Comparison of ENCODE assay signal across 21 cellular contexts in genomic region chr7:156659203-156659602, GRCh38. TPM values are rescaled to one million over a fixed set of nuclear protein-coding genes. Genes with fewer than 3 reads are reported as not detected.
DNase-seq lines count a peak whose midpoint lies in the region; ATAC-seq, FAIRE-seq and TF ChIP-seq lines count a peak whose summit lies in the region.
"Had no signal": no experiment of that assay in that cellular context is flagged by ENCODE, and none has a peak within 500 bp of the region (broad histone marks: within the 10 kb centered on the region; RNA-seq: fewer than 3 reads in every experiment).

No MANE protein-coding gene starts in this region.

- POLR2A ChIA-PET in Caco-2 (lab: Charles Lee) (no interaction called here), K562 (lab: Yijun Ruan, JAX) (interaction anchor here (0.9 to 1.3 kb wide), 4 partner anchors 9 to 28 kb away, joined by 3 to 4 read pairs (median 4); no protein-coding TSS in a partner anchor)

- no peaks in the 10 kb centered on the region for H3K9me1 ChIP-seq in K562 (ENCODE audit: control insufficient read depth, insufficient read depth, low read length)

- no peak overlapping the region for H3K9ac ChIP-seq in K562 (ENCODE audit: insufficient read depth in 1 of 2, low read depth in 2 of 2, low read length in 2 of 2)
- H3K9ac ChIP-seq: GM23248, KMS-11 had no signal

- TF ChIP-seq EP300 in Ishikawa (IDR thresholded peaks at IDR 0.05; ENCODE audit: borderline replicate concordance): no peak
- TF ChIP-seq EP300 in K562 (IDR thresholded peaks at IDR 0.05; ENCODE audit: low read length): no peak

- H4K20me1 ChIP-seq in K562 (replicated peaks; ENCODE audit: control insufficient read depth, insufficient read depth, low read length): no peaks in the 10 kb centered on the region

- H3K36me3 Mint-ChIP-seq in Caco-2 (ENCODE audit: insufficient read depth, unreplicated experiment): peaks cover 46% of the 10 kb centered on the region
- H3K36me3 Mint-ChIP-seq: IgD-negative memory B cell had no signal

- no peaks in the 10 kb centered on the region for H3K79me2 ChIP-seq in K562 (ENCODE audit: control insufficient read depth, insufficient read depth, low read length)

- H3K27me3 Mint-ChIP-seq in Caco-2 (ENCODE audit: insufficient read depth, unreplicated experiment): no peaks in the 10 kb centered on the region

- TF ChIP-seq CTCF in Caco-2 (IDR thresholded peaks at IDR 0.05; ENCODE audit: insufficient read depth in 1 of 2, low read depth in 1 of 2, low read length in 1 of 2, severe bottlenecking in 1 of 2, unreplicated experiment in 1 of 2): no peak
- no peak for TF ChIP-seq CTCF in K562 (IDR thresholded peaks at IDR 0.05 in 2 of 3, conservative IDR thresholded peaks at IDR 0.05 in 1 of 3; ENCODE audit: insufficient read depth in 2 of 3, low read depth in 1 of 3, low read length in 3 of 3)

- ATAC-seq in K562: no peak
- ATAC-seq: GM12878 had no signal

- no peak for FAIRE-seq in K562 (lab: Jason Lieb, UNC)
- FAIRE-seq: A204.1, GM12878, H54 had no signal

- TF ChIP-seq RAD21 in Ishikawa (IDR thresholded peaks at IDR 0.05; ENCODE audit: low read depth) (no peak), K562 (CRISPR knock-in tag; conservative IDR thresholded peaks at IDR 0.05 in 1 of 2, IDR thresholded peaks at IDR 0.05 in 1 of 2) (no peak)

- H3K4me3 Mint-ChIP-seq in Caco-2 (ENCODE audit: unreplicated experiment): no peak overlapping the region
- H3K4me3 Mint-ChIP-seq: CD4-positive, alpha-beta T cell; IgD-negative memory B cell had no signal

- H3K4me1 ChIP-seq in Caco-2 (peaks cover 30% of the 10 kb centered on the region), K562 (replicated peaks in 1 of 2; ENCODE audit: control insufficient read depth in 2 of 2, insufficient read depth in 2 of 2, low read length in 2 of 2) (peaks cover 7 to 22% of the 10 kb centered on the region in 2 experiments; a peak in 3 of 5 replicates)

- H3K27ac Mint-ChIP-seq in Caco-2 (ENCODE audit: unreplicated experiment): peak overlapping the region; percentile 68
- H3K27ac Mint-ChIP-seq: CD4-positive, alpha-beta T cell had no signal

- H3K9me3 Mint-ChIP-seq in Caco-2 (ENCODE audit: unreplicated experiment): no peaks in the 10 kb centered on the region
- H3K9me3 Mint-ChIP-seq: CD4-positive, alpha-beta T cell; IgD-negative memory B cell had no signal

- H3K4me3 ChIP-seq in Caco-2 (ENCODE audit: low read depth, low read length) (no peak overlapping the region), K562 (no peak overlapping the region)
- H3K4me3 ChIP-seq: GM12878, GM23248 had no signal

- BruUV-seq in Caco-2 (replicated peaks; lab: Mats Ljungman, UMichigan) (no TSS peak), K562 (replicated peaks; lab: Mats Ljungman, UMichigan) (no TSS peak)

- CTCF ChIA-PET in Caco-2 (lab: Charles Lee) (interaction anchor here (1.0 kb wide), 1 partner anchor 9 kb away, joined by 3 read pairs; no protein-coding TSS in a partner anchor), K562 (lab: Yijun Ruan, JAX; ENCODE audit: low intra/inter-chr PET ratio) (no interaction called here)

- H3K36me3 ChIP-seq in Caco-2 (ENCODE audit: control insufficient read depth, insufficient read depth, low read length): no peaks in the 10 kb centered on the region; the same call in 1 of the 2 replicates
- H3K36me3 ChIP-seq in K562 (ENCODE audit: control insufficient read depth, insufficient read depth, low read length): no peaks in the 10 kb centered on the region

- no peaks in the 10 kb centered on the region for H3K27me3 ChIP-seq in Caco-2 (replicated peaks; ENCODE audit: control insufficient read depth, insufficient read depth, low read length)
- no peaks in the 10 kb centered on the region for H3K27me3 ChIP-seq in K562 (ENCODE audit: control insufficient read depth in 2 of 2, insufficient read depth in 2 of 2, low read length in 2 of 2)

- intact Hi-C loops in Caco-2 (cut with micrococcal nuclease; ENCODE audit: unreplicated experiment) (no loop called here), K562 (cut with micrococcal nuclease) (no loop called here)

- H3K9me3 ChIP-seq in Caco-2: no peaks in the 10 kb centered on the region
- no peaks in the 10 kb centered on the region for H3K9me3 ChIP-seq in K562 (replicated peaks; ENCODE audit: control insufficient read depth, insufficient read depth, low read depth, low read length)

- WGBS in K562 (ENCODE audit: insufficient coverage, low coverage, missing lambda C conversion rate): 54% methylated on average over 6 of the region's 6 CpGs

- DNase-seq in Caco-2: no peak
- DNase-seq in K562 (ENCODE audit: extremely low read depth in 1 of 4, low spot score in 3 of 4): no peak
- DNase-seq in SIG-M5 treated with dmso at 0.1 percent for 504 hours (lab: John Stamatoyannopoulos, UW; ENCODE audit: unreplicated experiment): no peak
- no peak for DNase-seq in COLO668 (lab: John Stamatoyannopoulos, UW; ENCODE audit: unreplicated experiment)
- no peak for DNase-seq in hepatic stellate cell (ENCODE audit: low spot score)
- DNase-seq: AML-193; CD4-positive, alpha-beta T cell; DMS 273 treated with DMSO at 0.1 percent for 48 hours; DMS53; DND-41; EL; GM23248; HCEC 1CT had no signal

- H2AFZ ChIP-seq in K562 (ENCODE audit: low read depth, low read length): no peak overlapping the region
- H2AFZ ChIP-seq: GM23248 had no signal

- in situ Hi-C loops in K562 (cut with MboI): no loop called here

- H3K27ac ChIP-seq in K562 (ENCODE audit: extremely low read depth, low read depth, low read length): no peak overlapping the region
- H3K27ac ChIP-seq: C4-2B, GM23248, HL-60, KMS-11 had no signal

- H3K4me2 ChIP-seq in K562 (ENCODE audit: insufficient read depth, low read length): no peak overlapping the region
- H3K4me2 ChIP-seq: KMS-11 had no signal

- H3K4me1 Mint-ChIP-seq in Caco-2 (ENCODE audit: low read depth, unreplicated experiment): peaks cover 39% of the 10 kb centered on the region
- H3K4me1 Mint-ChIP-seq: IgD-negative memory B cell had no signal

- 0 out of 2 replicates have a peak, but pooled peaks have one; percentile 24 for TF ChIP-seq POLR2A in K562 (conservative IDR thresholded peaks at IDR 0.05)

TF ChIP-seq in Ishikawa, 13 proteins besides CTCF, POLR2A, EP300 and RAD21:
- TF ChIP-seq MAX (IDR thresholded peaks at IDR 0.05): no peak
- peak; percentile 55; the same call in 1 of the 2 replicates for TF ChIP-seq CEBPB (IDR thresholded peaks at IDR 0.05)
TF ChIP-seq in Ishikawa: peak in this region for 1.

TF ChIP-seq in K562, 482 proteins besides CTCF, POLR2A, EP300 and RAD21 (continues in another document):
- peak; percentile 26; the same call in 1 of the 2 replicates for TF ChIP-seq CXXC5 (CRISPR knock-in tag; IDR thresholded peaks at IDR 0.05)
- TF ChIP-seq DPF2 (IDR thresholded peaks at IDR 0.05): 0 out of 2 replicates have a peak, but pooled peaks have one; percentile 11
- TF ChIP-seq, protein P1, sequence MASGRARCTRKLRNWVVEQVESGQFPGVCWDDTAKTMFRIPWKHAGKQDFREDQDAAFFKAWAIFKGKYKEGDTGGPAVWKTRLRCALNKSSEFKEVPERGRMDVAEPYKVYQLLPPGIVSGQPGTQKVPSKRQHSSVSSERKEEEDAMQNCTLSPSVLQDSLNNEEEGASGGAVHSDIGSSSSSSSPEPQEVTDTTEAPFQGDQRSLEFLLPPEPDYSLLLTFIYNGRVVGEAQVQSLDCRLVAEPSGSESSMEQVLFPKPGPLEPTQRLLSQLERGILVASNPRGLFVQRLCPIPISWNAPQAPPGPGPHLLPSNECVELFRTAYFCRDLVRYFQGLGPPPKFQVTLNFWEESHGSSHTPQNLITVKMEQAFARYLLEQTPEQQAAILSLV (tag; IDR thresholded peaks at IDR 0.05): peak; percentile 88
- TF ChIP-seq POLR2H (tag; IDR thresholded peaks at IDR 0.05; ENCODE audit: low read depth): peak; percentile 63
- peak; percentile 98 for TF ChIP-seq CEBPB (tag; IDR thresholded peaks at IDR 0.05)
- TF ChIP-seq, protein P2, sequence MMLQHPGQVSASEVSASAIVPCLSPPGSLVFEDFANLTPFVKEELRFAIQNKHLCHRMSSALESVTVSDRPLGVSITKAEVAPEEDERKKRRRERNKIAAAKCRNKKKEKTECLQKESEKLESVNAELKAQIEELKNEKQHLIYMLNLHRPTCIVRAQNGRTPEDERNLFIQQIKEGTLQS (IDR thresholded peaks at IDR 0.05): peak; percentile 95
- TF ChIP-seq, protein P2 (CRISPR knock-in tag; conservative IDR thresholded peaks at IDR 0.05): no peak
- TF ChIP-seq POU5F1 (IDR thresholded peaks at IDR 0.05; ENCODE audit: borderline replicate concordance, low read depth, low read length, partially characterized antibody): no peak
- TF ChIP-seq SOX6 (IDR thresholded peaks at IDR 0.05): 0 out of 2 replicates have a peak, but pooled peaks have one; percentile 23
- no peak for TF ChIP-seq MTA1 (IDR thresholded peaks at IDR 0.05; ENCODE audit: borderline replicate concordance)
- TF ChIP-seq ZBED1 (IDR thresholded peaks at IDR 0.05): no peak
- TF ChIP-seq C11orf30 (IDR thresholded peaks at IDR 0.05; ENCODE audit: low read depth): no peak
- TF ChIP-seq BMI1 (IDR thresholded peaks at IDR 0.05; ENCODE audit: low read length): no peak
- peak in 1 of 2 experiments; percentile 51; a peak in 1 of 4 replicates for TF ChIP-seq TRIM24 (IDR thresholded peaks at IDR 0.05)
- peak; percentile 82; the same call in 1 of the 2 replicates for TF ChIP-seq ZKSCAN1 (IDR thresholded peaks at IDR 0.05; ENCODE audit: low read depth, low read length)

RNA-seq across cellular contexts. Expression of gene RNF32, which starts 18.6 kb away (rescaled TPM):
- 24.1 and 26.0 TPM in 2 replicates for total RNA-seq in Caco-2 (2022)
- total RNA-seq in K562 (2011; cell fraction: chromatin; rRNA removed; ENCODE audit: low replicate concordance): 1.6 and 7.1 TPM in 2 replicates
- total RNA-seq in K562 (2011; cell fraction: nucleolus; rRNA removed): 1.3 and 1.8 TPM in 2 replicates
- 2.5 and 5.6 TPM in 2 replicates for total RNA-seq in K562 (2011; cell fraction: nucleoplasm; rRNA removed)
- total RNA-seq in K562 (2014; rRNA removed): 2.6 and 4.1 TPM in 2 replicates
- 4.7 and 5.9 TPM in 2 replicates for total RNA-seq in K562 (2014; rRNA removed; fragmentation: Illumina TruSeq; extraction: Trizol)
- 4.1 and 4.3 TPM in 2 replicates for total RNA-seq in K562 (2015; rRNA removed; fragmentation: Illumina TruSeq; extraction: Trizol)
- 3.9 and 4.6 TPM in 2 replicates for total RNA-seq in K562 (2021)
- 3.7 and 5.7 TPM in 2 replicates for polyA plus RNA-seq in K562 (2011; rRNA removed)
- 1.5 and 1.9 TPM in 2 replicates for polyA plus RNA-seq in K562 (2011; cell fraction: cytosol; rRNA removed)
- 4.2 and 6.4 TPM in 2 replicates for polyA plus RNA-seq in K562 (2011; cell fraction: nucleus; rRNA removed)
- 6.1 and 10.5 TPM in 2 replicates for polyA plus RNA-seq in K562 (2012)
- 5.2 and 7.0 TPM in 2 replicates for polyA plus RNA-seq in K562 (2014; fragmentation: Illumina TruSeq; extraction: Trizol)
- 1 to 10 TPM; 3.2 to 3.7 TPM for polyA plus RNA-seq in K562 (2014; fragmentation: Nextera tagmentation; extraction: Ambion mirVana)
- polyA plus RNA-seq in K562 (2014; rRNA removed): 5.2 and 5.3 TPM in 2 replicates
- polyA minus RNA-seq in K562 (2011; rRNA and poly(A)+ RNA removed): 1.8 and 2.7 TPM in 2 replicates
- 1.0 TPM in 1 of 2 replicates, not detected in the other for polyA minus RNA-seq in K562 (2011; cell fraction: cytosol; rRNA and poly(A)+ RNA removed)
- polyA minus RNA-seq in K562 (2011; cell fraction: nucleus; rRNA and poly(A)+ RNA removed): 1.8 and 2.4 TPM in 2 replicates
